Comparison of ENCODE assay signal across 1 cellular context in the genomic region with DNA sequence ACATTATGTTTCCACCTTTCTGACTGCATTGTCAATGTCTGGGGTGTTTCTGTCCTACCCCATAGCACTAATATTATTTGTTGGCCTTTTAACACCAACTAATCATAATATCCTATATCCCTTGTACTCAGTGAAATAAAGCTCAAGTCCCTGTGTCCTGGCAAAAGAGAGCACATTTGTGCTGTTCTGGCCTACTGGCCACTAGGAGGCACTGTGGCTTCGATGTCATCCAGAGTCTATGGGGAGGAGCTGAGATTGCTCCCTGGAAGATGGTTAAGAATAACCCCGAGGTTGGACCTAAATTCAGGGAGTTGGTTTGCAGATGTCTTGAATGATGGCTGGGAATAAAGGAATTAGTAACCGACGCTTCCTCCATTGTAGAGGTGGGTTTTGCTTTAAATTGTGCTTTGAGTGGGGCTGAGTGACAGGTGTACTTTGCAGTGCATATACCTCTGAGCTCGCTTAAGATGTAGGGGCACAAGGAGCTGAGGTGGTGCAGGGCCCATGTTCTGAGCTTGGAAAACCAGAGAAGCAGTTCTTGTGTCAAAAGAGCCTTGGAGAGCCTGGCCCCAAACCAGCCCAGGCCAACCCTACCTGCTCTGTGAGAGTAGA.
TF ChIP-seq lines count a peak whose summit lies in the region.

No MANE protein-coding gene starts in this region.

TF ChIP-seq in SK-N-SH treated with all-trans-retinoic acid at 6 μM for 48 hours, 23 proteins besides CTCF, POLR2A, EP300 and RAD21 (continued from another document):
- TF ChIP-seq CSDC2 (CRISPR knock-in tag; IDR thresholded peaks at IDR 0.05), result no peak
